13 cellular contexts compared by ENCODE assay signal in genomic region chr3:12372762-12373280, GRCh38.
"Had no signal": no experiment of that assay in that cellular context is flagged by ENCODE, and none has a peak within 500 bp of the region (broad histone marks: within the 10 kb centered on the region; RNA-seq: fewer than 3 reads in every experiment).

No MANE protein-coding gene starts in this region.

- H3K4me3 ChIP-seq: ascending aorta, cardiac muscle cell, prostate gland had no signal

- ATAC-seq: esophagus mucosa, left cardiac atrium, right cardiac atrium, T-cell had no signal

- H3K9me3 ChIP-seq: ascending aorta, prostate gland had no signal

- H3K27me3 ChIP-seq: ascending aorta had no signal

- H3K36me3 ChIP-seq: ascending aorta, cardiac muscle cell, prostate gland had no signal

- H3K27ac ChIP-seq: ascending aorta, cardiac muscle cell, prostate gland, VCaP had no signal

- H3K4me1 ChIP-seq: ascending aorta, prostate gland had no signal

- DNase-seq: activated CD4-positive, alpha-beta T cell treated with anti-CD3 and anti-CD28 coated beads for 1 hour; activated CD4-positive, alpha-beta T cell treated with anti-CD3 and anti-CD28 coated beads, Interleukin-2, amount 50 U/mL, for 4 hours; activated naive CD4-positive, alpha-beta T cell treated with Interleukin-2 at 50 U/mL for 16 hours; activated T-cell treated with anti-CD3 and anti-CD28 coated beads for 4 hours; left cardiac atrium; right cardiac atrium; T-cell; T-helper 9 cell had no signal
